24 cellular contexts compared by ENCODE assay signal in the genomic region with DNA sequence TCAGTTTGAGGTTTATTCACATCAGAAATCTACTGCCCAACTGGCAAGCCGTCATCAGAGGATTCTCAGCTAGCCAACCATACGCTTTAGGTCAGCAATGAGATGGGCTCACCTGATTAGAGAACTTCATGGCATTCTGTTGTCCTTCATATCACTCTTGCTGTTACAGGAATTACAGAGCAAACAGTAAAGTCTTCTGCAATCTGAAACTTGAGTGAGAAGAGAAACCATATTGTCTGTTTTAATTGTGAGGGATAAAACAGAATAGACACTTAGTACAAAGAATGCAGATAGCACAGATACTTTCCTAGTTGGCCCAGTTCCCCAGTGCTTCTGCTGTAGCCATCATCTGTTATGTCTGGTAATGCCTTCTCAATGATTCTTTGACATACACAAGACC.
"Had no signal": no experiment of that assay in that cellular context is flagged by ENCODE, and none has a peak within 500 bp of the region (broad histone marks: within the 10 kb centered on the region; RNA-seq: fewer than 3 reads in every experiment).

No MANE protein-coding gene starts in this region.

- H2AFZ ChIP-seq: neural progenitor cell, parathyroid adenoma had no signal

- H3K27me3 ChIP-seq: neural progenitor cell, ovary, right lobe of liver, sigmoid colon, stomach, tibial artery, transverse colon, upper lobe of right lung, vagina had no signal

- DNase-seq: naive thymus-derived CD4-positive, alpha-beta T cell; natural killer cell; occipital lobe; ovary; posterior cingulate gyrus; psoas muscle; right cardiac atrium; right lobe of liver; sigmoid colon; small intestine; stimulated activated CD4-positive, alpha-beta T cell treated with anti-CD3 and anti-CD28 coated beads, Interleukin-15, amount 100 ng/mL, for 24 hours; stimulated activated CD4-positive, alpha-beta T cell treated with anti-CD3 and anti-CD28 coated beads, Interleukin-2, amount 100 ng/mL, for 24 hours; stimulated activated CD4-positive, alpha-beta T cell treated with anti-CD3 and anti-CD28 coated beads, Interleukin-2, amount 100 ng/mL, for 48 hours; stimulated activated CD4-positive, alpha-beta T cell treated with anti-CD3 and anti-CD28 coated beads, Interleukin-4, amount 100 ng/mL, for 24 hours; stimulated activated naive B cell treated with anti-CD40 and anti-IgM and Interleukin-4, amounts not matched to agents 10 μg/mL and 1 μg/mL and 100 μg/mL, for 72 hours; stimulated activated naive CD4-positive, alpha-beta T cell treated with Interleukin-2 at 50 U/mL for 16 hours; stomach; tibial artery; transverse colon; upper lobe of right lung had no signal

- H3K79me2 ChIP-seq: parathyroid adenoma had no signal

- ATAC-seq: naive thymus-derived CD4-positive, alpha-beta T cell; natural killer cell; psoas muscle; right cardiac atrium; right lobe of liver; stimulated activated effector memory CD8-positive, alpha-beta T cell treated with anti-CD3 and anti-CD28 coated beads, Interleukin-12 subunit alpha, Interleukin-12 subunit beta, amount 100 ng/mL, for 72 hours; stimulated activated naive B cell treated with anti-CD40 and anti-IgM and Interleukin-4, amounts not matched to agents 10 μg/mL and 1 μg/mL and 100 μg/mL, for 72 hours; upper lobe of right lung had no signal

- H3K4me3 ChIP-seq: neural progenitor cell, ovary, psoas muscle, right lobe of liver, sigmoid colon, stomach, tibial artery, transverse colon, upper lobe of right lung, vagina had no signal

- H3K4me2 ChIP-seq: neural progenitor cell had no signal

- H3K9ac ChIP-seq: neural progenitor cell, parathyroid adenoma had no signal

- H3K27ac ChIP-seq: neural progenitor cell, ovary, parathyroid adenoma, psoas muscle, right lobe of liver, sigmoid colon, stomach, tibial artery, transverse colon, upper lobe of right lung, vagina had no signal

- H3K4me1 ChIP-seq: parathyroid adenoma, psoas muscle, right lobe of liver, sigmoid colon, stomach, tibial artery, transverse colon, upper lobe of right lung, vagina had no signal

- H3K9me3 ChIP-seq: ovary, psoas muscle, right lobe of liver, sigmoid colon, stomach, tibial artery, transverse colon, upper lobe of right lung, vagina had no signal

- H3K36me3 ChIP-seq: neural progenitor cell, ovary, right lobe of liver, sigmoid colon, stomach, tibial artery, transverse colon, upper lobe of right lung, vagina had no signal

- FAIRE-seq: small intestine had no signal
